19 cellular contexts compared by ENCODE assay signal in genomic region chr13:66534561-66534960, GRCh38.
DNase-seq lines count a peak whose midpoint lies in the region; ATAC-seq and TF ChIP-seq lines count a peak whose summit lies in the region.
"Had no signal": no experiment of that assay in that cellular context is flagged by ENCODE, and none has a peak within 500 bp of the region (broad histone marks: within the 10 kb centered on the region; RNA-seq: fewer than 3 reads in every experiment).

No MANE protein-coding gene starts in this region.

- H3K27me3 ChIP-seq in fibroblast of lung (ENCODE audit: control insufficient read depth, insufficient read depth, low read length) (no peaks in the 10 kb centered on the region), skeletal muscle satellite cell (ENCODE audit: control insufficient read depth, insufficient read depth, low read length) (no peaks in the 10 kb centered on the region)

- POLR2A ChIA-PET in activated CD8-positive, alpha-beta T cell treated with anti-CD3 and anti-CD28 coated beads, Interleukin-2, amount 10 ng/mL, durations not matched to agents 7 days and 5 days (lab: Charles Lee) = no interaction called here

- no peaks in the 10 kb centered on the region for H4K20me1 ChIP-seq in fibroblast of lung (ENCODE audit: control insufficient read depth, extremely low read depth, insufficient read depth, low read length)

- CTCF ChIA-PET in activated CD8-positive, alpha-beta T cell treated with anti-CD3 and anti-CD28 coated beads, Interleukin-2, amount 10 ng/mL, durations not matched to agents 7 days and 5 days (lab: Charles Lee) = no interaction called here

- peak overlapping the region; percentile 25; the same call in 1 of the 2 replicates for H3K27ac Mint-ChIP-seq in HFFc6
- H3K27ac Mint-ChIP-seq in activated CD8-positive, alpha-beta T cell treated with anti-CD3 and anti-CD28 coated beads, Interleukin-2, amount 10 ng/mL, durations not matched to agents 7 days and 5 days = no peak overlapping the region
- H3K27ac Mint-ChIP-seq: CD14-positive monocyte had no signal

- H3K36me3 ChIP-seq in fibroblast of lung (ENCODE audit: control insufficient read depth, insufficient read depth, low read length) (no peaks in the 10 kb centered on the region), skeletal muscle satellite cell (ENCODE audit: insufficient read depth, low read length) (no peaks in the 10 kb centered on the region)
- H3K36me3 ChIP-seq: HAP-1 had no signal

- no peaks in the 10 kb centered on the region; the same call in 1 of the 2 replicates for H3K36me3 Mint-ChIP-seq in HFFc6 (ENCODE audit: low read depth)
- no peaks in the 10 kb centered on the region for H3K36me3 Mint-ChIP-seq in activated CD8-positive, alpha-beta T cell treated with anti-CD3 and anti-CD28 coated beads, Interleukin-2, amount 10 ng/mL, durations not matched to agents 7 days and 5 days (ENCODE audit: low read depth)
- H3K36me3 Mint-ChIP-seq: CD14-positive monocyte had no signal

- H3K4me3 ChIP-seq in fibroblast of lung (replicated peaks in 1 of 4; ENCODE audit: control extremely low read depth in 1 of 4, insufficient read depth in 1 of 4, low read depth in 3 of 4, low read length in 4 of 4) (no peak overlapping the region), skeletal muscle satellite cell (ENCODE audit: low read length) (no peak overlapping the region)
- H3K4me3 ChIP-seq: HAP-1 had no signal

- H3K4me2 ChIP-seq in fibroblast of lung (ENCODE audit: extremely low read depth, insufficient read depth, low read length) (no peak overlapping the region), skeletal muscle satellite cell (ENCODE audit: low read length) (peak overlapping the region; percentile 27)

- no peak overlapping the region for H3K4me3 Mint-ChIP-seq in HFFc6
- H3K4me3 Mint-ChIP-seq in activated CD8-positive, alpha-beta T cell treated with anti-CD3 and anti-CD28 coated beads, Interleukin-2, amount 10 ng/mL, durations not matched to agents 7 days and 5 days = no peak overlapping the region
- H3K4me3 Mint-ChIP-seq: CD14-positive monocyte had no signal

- H3K27ac ChIP-seq in fibroblast of lung (ENCODE audit: insufficient read depth, low read length) = no peak overlapping the region

- no peak for DNase-seq in HFFc6
- peak; percentile 11 for DNase-seq in amniotic stem cell (lab: John Stamatoyannopoulos, UW)
- peak; percentile 52 to 55 for DNase-seq in fibroblast of lung (ENCODE audit: low read depth in 2 of 2)
- DNase-seq in GM03348 (ENCODE audit: low spot score) = no peak
- no peak for DNase-seq in activated CD8-positive, alpha-beta T cell treated with anti-CD3 and anti-CD28 coated beads, Interleukin-2, amount 10 ng/mL, durations not matched to agents 7 days and 5 days
- DNase-seq: ACHN; AML-193; DMS79; Kasumi-1; MM.1S; NCI-H1092 treated with DMSO at 0.1 percent for 48 hours; NCI-H2081; NCI-H446 treated with DMSO at 0.1 percent for 48 hours; NK-92 treated with Interleukin-12 subunit alpha and Interleukin-12 subunit beta, amount 100 ng/mL, for 24 hours; Right ventricle myocardium superior had no signal

- peaks cover 26% of the 10 kb centered on the region for H3K4me1 Mint-ChIP-seq in HFFc6 (ENCODE audit: low read depth)
- no peaks in the 10 kb centered on the region for H3K4me1 Mint-ChIP-seq in activated CD8-positive, alpha-beta T cell treated with anti-CD3 and anti-CD28 coated beads, Interleukin-2, amount 10 ng/mL, durations not matched to agents 7 days and 5 days (ENCODE audit: low read depth)
- H3K4me1 Mint-ChIP-seq: CD14-positive monocyte had no signal

- no peak; the same call in 1 of the 2 replicates for TF ChIP-seq CTCF in HFFc6 (IDR thresholded peaks at IDR 0.05)
- no peak for TF ChIP-seq CTCF in fibroblast of lung (conservative IDR thresholded peaks at IDR 0.05 in 1 of 2, IDR thresholded peaks at IDR 0.05 in 1 of 2; ENCODE audit: low read depth in 1 of 2, low read length in 2 of 2)

- H3K9me3 Mint-ChIP-seq in HFFc6 = no peaks in the 10 kb centered on the region
- no peaks in the 10 kb centered on the region for H3K9me3 Mint-ChIP-seq in activated CD8-positive, alpha-beta T cell treated with anti-CD3 and anti-CD28 coated beads, Interleukin-2, amount 10 ng/mL, durations not matched to agents 7 days and 5 days (ENCODE audit: insufficient read depth)

- no peak overlapping the region for H2AFZ ChIP-seq in fibroblast of lung (ENCODE audit: low read length)

- no peaks in the 10 kb centered on the region for H3K79me2 ChIP-seq in fibroblast of lung (ENCODE audit: control insufficient read depth, insufficient read depth, low read length)

- no peaks in the 10 kb centered on the region for H3K27me3 Mint-ChIP-seq in HFFc6 (ENCODE audit: insufficient read depth)
- H3K27me3 Mint-ChIP-seq in activated CD8-positive, alpha-beta T cell treated with anti-CD3 and anti-CD28 coated beads, Interleukin-2, amount 10 ng/mL, durations not matched to agents 7 days and 5 days (ENCODE audit: low read depth) = no peaks in the 10 kb centered on the region

- ATAC-seq in HG02840 (IDR thresholded peaks at IDR 0.05; ENCODE audit: low FRiP score, unreplicated experiment) = no peak
- no peak for ATAC-seq in activated CD8-positive, alpha-beta T cell treated with anti-CD3 and anti-CD28 coated beads, Interleukin-2, amount 10 ng/mL, durations not matched to agents 7 days and 5 days

- H3K9me3 ChIP-seq in fibroblast of lung (ENCODE audit: control insufficient read depth, insufficient read depth, low read depth, low read length) (no peaks in the 10 kb centered on the region), skeletal muscle satellite cell (replicated peaks; ENCODE audit: low read length) (no peaks in the 10 kb centered on the region)
- H3K9me3 ChIP-seq: HAP-1 had no signal

- H3K9ac ChIP-seq in fibroblast of lung (ENCODE audit: insufficient read depth, low read length) (no peak overlapping the region), skeletal muscle satellite cell (ENCODE audit: low read depth, low read length) (no peak overlapping the region)

- H3K4me1 ChIP-seq in fibroblast of lung (ENCODE audit: control insufficient read depth, extremely low read depth, insufficient read depth, low read length) (no peaks in the 10 kb centered on the region), skeletal muscle satellite cell (ENCODE audit: control insufficient read depth, insufficient read depth, low read length) (peaks cover 15% of the 10 kb centered on the region)

Comparison
In these comparisons a context has a peak if more than half of its experiments do, and no peak if none do; other contexts are left out.
1. DNase-seq: peak in amniotic stem cell (single experiment) and fibroblast of lung (2 of 2); none in HFFc6 (single experiment), GM03348 (single experiment) and activated CD8-positive, alpha-beta T cell treated with anti-CD3 and anti-CD28 coated beads, Interleukin-2, amount 10 ng/mL, durations not matched to agents 7 days and 5 days (single experiment).